Comparison of ENCODE assay signal across 20 cellular contexts in genomic region chr4:168645933-168646768, GRCh38.
DNase-seq lines count a peak whose midpoint lies in the region; ATAC-seq and TF ChIP-seq lines count a peak whose summit lies in the region.
"Had no signal": no experiment of that assay in that cellular context is flagged by ENCODE, and none has a peak within 500 bp of the region (broad histone marks: within the 10 kb centered on the region; RNA-seq: fewer than 3 reads in every experiment).

No MANE protein-coding gene starts in this region.

- no peak overlapping the region for H3T11ph ChIP-seq in H9 (ENCODE audit: low read length)

- H4K20me1 ChIP-seq in HCT116 (ENCODE audit: insufficient read depth), result no peaks in the 10 kb centered on the region
- no peaks in the 10 kb centered on the region for H4K20me1 ChIP-seq in H9 (ENCODE audit: control insufficient read depth, insufficient read depth, insufficient read length)
- H4K20me1 ChIP-seq in MM.1S (ENCODE audit: insufficient read depth, low read length), result no peaks in the 10 kb centered on the region

- no peaks in the 10 kb centered on the region for H3K23me2 ChIP-seq in H9 (ENCODE audit: insufficient read length, low read depth, low read length, poor library complexity, severe bottlenecking)

- ATAC-seq in HCT116, result no peak
- ATAC-seq: stimulated activated naive CD8-positive, alpha-beta T cell treated with anti-CD3 and anti-CD28 coated beads, Interleukin-15, Interleukin-2, amounts not matched to agents 100 U/mL and 50 U/mL, for 24 hours; T-helper 17 cell had no signal

- H3K79me1 ChIP-seq in H9 (ENCODE audit: insufficient read depth, low read depth, low read length, poor library complexity, severe bottlenecking), result no peaks in the 10 kb centered on the region

- DNase-seq in HCT116 (ENCODE audit: low read depth, low spot score), result no peak
- peak; percentile 81 for DNase-seq in NCI-H2171 (lab: John Stamatoyannopoulos, UW)
- peak; percentile 16 to 48 for DNase-seq in cerebellar nuclear complex (lab: John Stamatoyannopoulos, UW)
- DNase-seq in nephron progenitor cell, result no peak
- no peak for DNase-seq in sigmoid colon
- no peak for DNase-seq in H9
- DNase-seq in MM.1S, result no peak
- DNase-seq in stimulated activated CD4-positive, alpha-beta T cell treated with anti-CD3 and anti-CD28 coated beads, Interleukin-4, amount 100 ng/mL, for 1 hour, result no peak
- DNase-seq: activated CD4-positive, CD25-positive, alpha-beta regulatory T cell treated with anti-CD3 and anti-CD28 coated beads, Interleukin-2, amount 50 U/mL, for 72 hours; activated effector memory CD4-positive, alpha-beta T cell treated with anti-CD3 and anti-CD28 coated beads, Interleukin-2, amount 50 U/mL, for 16 hours; amygdala; H7; midbrain; NCI-H1048; NCI-H774; pancreas; stimulated activated naive CD8-positive, alpha-beta T cell treated with anti-CD3 and anti-CD28 coated beads, Interleukin-15, Interleukin-2, amounts not matched to agents 100 U/mL and 50 U/mL, for 24 hours; T-helper 17 cell had no signal

- CTCF ChIA-PET in HCT116 (lab: Charles Lee), result no interaction called here

- H3K4me1 Mint-ChIP-seq in nephron progenitor cell (peaks cover 73% of the 10 kb centered on the region), H9 (peaks cover 8 to 20% of the 10 kb centered on the region in 2 experiments)
- H3K4me1 Mint-ChIP-seq: T-helper 17 cell had no signal

- no peaks in the 10 kb centered on the region for H3K9me3 Mint-ChIP-seq in nephron progenitor cell
- no peaks in the 10 kb centered on the region for H3K9me3 Mint-ChIP-seq in H9

- no peak overlapping the region for H2BK12ac ChIP-seq in H9 (ENCODE audit: insufficient read length, low read depth, low read length)

- H3K27me3 Mint-ChIP-seq in nephron progenitor cell (ENCODE audit: low read depth, poor library complexity) (peaks cover 3% of the 10 kb centered on the region), H9 (ENCODE audit: low read depth) (no peaks in the 10 kb centered on the region)

- TF ChIP-seq POLR2A in HCT116 (IDR thresholded peaks at IDR 0.05; ENCODE audit: borderline replicate concordance, extremely low read depth, insufficient read depth, insufficient read length), result no peak
- TF ChIP-seq POLR2A in sigmoid colon (IDR thresholded peaks at IDR 0.05), result no peak

- no peaks in the 10 kb centered on the region for H3F3A ChIP-seq in MM.1S (ENCODE audit: insufficient read depth, low read length)

- H3K79me2 ChIP-seq in HCT116 (ENCODE audit: insufficient read depth, low read length) (peaks cover 62% of the 10 kb centered on the region), H9 (ENCODE audit: insufficient read depth, low read length) (no peaks in the 10 kb centered on the region), MM.1S (ENCODE audit: low read length) (no peaks in the 10 kb centered on the region)

- no peak overlapping the region for H2BK120ac ChIP-seq in H9 (ENCODE audit: low read depth, low read length, poor library complexity, severe bottlenecking)

- no peak overlapping the region for H3K23ac ChIP-seq in H9 (ENCODE audit: insufficient read length, low read depth, low read length)

- H2AFZ ChIP-seq in HCT116 (ENCODE audit: low read depth, low read length, poor library complexity, severe bottlenecking), result no peak overlapping the region
- no peak overlapping the region for H2AFZ ChIP-seq in H9 (ENCODE audit: low read length)
- H2AFZ ChIP-seq in MM.1S (ENCODE audit: low read length), result no peak overlapping the region

- H3K9me3 ChIP-seq in HCT116 (ENCODE audit: control insufficient read depth in 1 of 2, insufficient read depth in 1 of 2, low read depth in 1 of 2, low read length in 2 of 2) (no peaks in the 10 kb centered on the region), sigmoid colon (no peaks in the 10 kb centered on the region), H9 (ENCODE audit: control insufficient read depth, low read depth, low read length) (no peaks in the 10 kb centered on the region), MM.1S (replicated peaks; ENCODE audit: insufficient read depth, low read length) (no peaks in the 10 kb centered on the region)
- H3K9me3 ChIP-seq: pancreas had no signal

- H3K9me2 ChIP-seq in HCT116 (ENCODE audit: insufficient read depth) (no peaks in the 10 kb centered on the region), MM.1S (replicated peaks; ENCODE audit: insufficient read depth, low read length) (no peaks in the 10 kb centered on the region)

- H3K4me1 ChIP-seq in HCT116 (ENCODE audit: control insufficient read depth in 1 of 2, insufficient read depth in 2 of 2, low read length in 2 of 2) (peaks cover 82 to 92% of the 10 kb centered on the region in 2 experiments), sigmoid colon (peaks cover 0 to 30% (median 16%) of the 10 kb centered on the region in 4 donors), H9 (ENCODE audit: insufficient read depth, low read length) (no peaks in the 10 kb centered on the region), MM.1S (ENCODE audit: low read length) (no peaks in the 10 kb centered on the region)
- H3K4me1 ChIP-seq: pancreas had no signal

- intact Hi-C loops in HCT116 (cut with micrococcal nuclease), result no loop called here
- intact Hi-C loops in sigmoid colon (cut with DNase I), result no loop called here

- H2BK20ac ChIP-seq in H9 (ENCODE audit: low read depth, low read length, poor library complexity, severe bottlenecking), result no peak overlapping the region

- no peak overlapping the region for H4K5ac ChIP-seq in H9 (ENCODE audit: insufficient read length, low read depth, low read length)

- H3K27ac ChIP-seq in HCT116 (ENCODE audit: low read depth, low read length) (peak overlapping the region; percentile 94), sigmoid colon (no peak overlapping the region), H9 (ENCODE audit: insufficient read length, low read depth, low read length) (no peak overlapping the region), MM.1S (ENCODE audit: low read length) (no peak overlapping the region)
- H3K27ac ChIP-seq: coronary artery, epithelial cell of prostate, pancreas had no signal

- no peak overlapping the region for H2BK15ac ChIP-seq in H9 (ENCODE audit: low read depth, low read length)

- no peak overlapping the region for H3K4ac ChIP-seq in H9 (ENCODE audit: low read depth, low read length)

- 77 to 85% methylated on average over 9 of the region's 9 CpGs for WGBS in sigmoid colon, 2 donors
- no CpG with 5 or more reads among the region's 9 CpGs for WGBS in H9 (ENCODE audit: extremely low coverage, insufficient read length, low lambda C conversion rate)

- no peak for TF ChIP-seq RAD21 in HCT116 (IDR thresholded peaks at IDR 0.05; ENCODE audit: low read depth)

- H3K4me2 ChIP-seq in HCT116 (ENCODE audit: low read length) (peak overlapping the region; percentile 31), H9 (ENCODE audit: insufficient read depth, insufficient read length, low read length) (no peak overlapping the region), MM.1S (ENCODE audit: low read depth, low read length) (no peak overlapping the region)

- H3K4me3 Mint-ChIP-seq in nephron progenitor cell, result no peak overlapping the region
- H3K4me3 Mint-ChIP-seq in H9, result no peak overlapping the region
- H3K4me3 Mint-ChIP-seq: T-helper 17 cell had no signal

- no peaks in the 10 kb centered on the region for H3K36me3 ChIP-seq in HCT116 (ENCODE audit: control insufficient read depth in 1 of 2, insufficient read depth in 2 of 2, low read length in 2 of 2)
- no peaks in the 10 kb centered on the region for H3K36me3 ChIP-seq in sigmoid colon
- no peaks in the 10 kb centered on the region for H3K36me3 ChIP-seq in MM.1S (replicated peaks; ENCODE audit: insufficient read depth, low read length)
- H3K36me3 ChIP-seq: pancreas had no signal

- H3K27me3 ChIP-seq in HCT116 (ENCODE audit: insufficient read depth, low read length), result no peaks in the 10 kb centered on the region
- no peaks in the 10 kb centered on the region for H3K27me3 ChIP-seq in sigmoid colon
- no peaks in the 10 kb centered on the region for H3K27me3 ChIP-seq in H9 (ENCODE audit: insufficient read depth, low read length)
- no peaks in the 10 kb centered on the region for H3K27me3 ChIP-seq in MM.1S (replicated peaks; ENCODE audit: insufficient read depth, low read length)
- H3K27me3 ChIP-seq: pancreas had no signal

- no peak overlapping the region for H4K8ac ChIP-seq in H9 (replicated peaks; ENCODE audit: insufficient read length, low read depth, low read length)

- no peak overlapping the region for H2AK5ac ChIP-seq in H9 (ENCODE audit: insufficient read length, low read length)

- BruUV-seq in HCT116 (replicated peaks; lab: Mats Ljungman, UMichigan), result no TSS peak

- no peak overlapping the region for H4K91ac ChIP-seq in H9 (ENCODE audit: insufficient read length, low read depth, low read length)

- H3K14ac ChIP-seq in H9 (ENCODE audit: insufficient read depth, low read length), result no peak overlapping the region

- RAD21 ChIA-PET in HCT116 (lab: Charles Lee; ENCODE audit: low non-redundant PET in 1 of 2, low total read pairs in 2 of 2, uncharacterized antibody in 2 of 2, unreplicated experiment in 2 of 2), result no interaction called here

- H3K9ac ChIP-seq in HCT116 (ENCODE audit: low read length), result peak overlapping the region; percentile 1; the same call in 1 of the 2 replicates
- H3K9ac ChIP-seq in H9 (ENCODE audit: extremely low read depth, insufficient read length, low read length), result no peak overlapping the region
- H3K9ac ChIP-seq in MM.1S (ENCODE audit: low read length), result no peak overlapping the region

- POLR2A ChIA-PET in HCT116 (lab: Charles Lee), result no interaction called here

- H3K36me3 Mint-ChIP-seq in nephron progenitor cell (ENCODE audit: low read depth) (peaks cover 6% of the 10 kb centered on the region), H9 (ENCODE audit: insufficient read depth in 1 of 3, low read depth in 3 of 3) (no peaks in the 10 kb centered on the region)

- H3K18ac ChIP-seq in H9 (ENCODE audit: insufficient read length, low read depth, low read length), result no peak overlapping the region

- TF ChIP-seq EP300 in sigmoid colon (IDR thresholded peaks at IDR 0.05), result no peak

- H3K27ac Mint-ChIP-seq in nephron progenitor cell (peak overlapping the region; percentile 31), H9 (no peak overlapping the region)
- H3K27ac Mint-ChIP-seq: T-helper 17 cell had no signal

- TF ChIP-seq CTCF in HCT116 (IDR thresholded peaks at IDR 0.05 in 2 of 3, conservative IDR thresholded peaks at IDR 0.05 in 1 of 3; ENCODE audit: borderline replicate concordance in 1 of 3, insufficient read depth in 1 of 3, low read depth in 2 of 3, low read length in 2 of 3) (no peak), nephron progenitor cell (IDR thresholded peaks at IDR 0.05) (no peak), sigmoid colon (IDR thresholded peaks at IDR 0.05) (no peak), H9 (conservative IDR thresholded peaks at IDR 0.05) (no peak), MM.1S (IDR thresholded peaks at IDR 0.05; ENCODE audit: low read length) (no peak)

- no peak overlapping the region for H2BK5ac ChIP-seq in H9 (ENCODE audit: insufficient read length, low read length)

- H3K56ac ChIP-seq in H9 (ENCODE audit: insufficient read length, low read depth, low read length), result no peak overlapping the region

- no peak overlapping the region for H3K4me3 ChIP-seq in HCT116 (replicated peaks in 1 of 2; ENCODE audit: low read depth in 1 of 2, low read length in 2 of 2)
- H3K4me3 ChIP-seq in sigmoid colon, result no peak overlapping the region
- H3K4me3 ChIP-seq in MM.1S (ENCODE audit: low read length), result no peak overlapping the region
- H3K4me3 ChIP-seq: coronary artery, pancreas had no signal

TF ChIP-seq in HCT116, 20 proteins besides CTCF, POLR2A, EP300 and RAD21 (continues in another document):
- no peak for TF ChIP-seq EZH2phosphoT487 (IDR thresholded peaks at IDR 0.05; ENCODE audit: borderline replicate concordance)

Comparison
In these comparisons a context has a peak if more than half of its experiments do, and no peak if none do; other contexts are left out.
1. DNase-seq: peak in NCI-H2171 (single experiment) and cerebellar nuclear complex (2 of 2); none in HCT116 (single experiment), nephron progenitor cell (single experiment), sigmoid colon (single experiment), H9 (single experiment), MM.1S (single experiment) and stimulated activated CD4-positive, alpha-beta T cell treated with anti-CD3 and anti-CD28 coated beads, Interleukin-4, amount 100 ng/mL, for 1 hour (single experiment).